30 cellular contexts compared by ENCODE assay signal in the genomic region with DNA sequence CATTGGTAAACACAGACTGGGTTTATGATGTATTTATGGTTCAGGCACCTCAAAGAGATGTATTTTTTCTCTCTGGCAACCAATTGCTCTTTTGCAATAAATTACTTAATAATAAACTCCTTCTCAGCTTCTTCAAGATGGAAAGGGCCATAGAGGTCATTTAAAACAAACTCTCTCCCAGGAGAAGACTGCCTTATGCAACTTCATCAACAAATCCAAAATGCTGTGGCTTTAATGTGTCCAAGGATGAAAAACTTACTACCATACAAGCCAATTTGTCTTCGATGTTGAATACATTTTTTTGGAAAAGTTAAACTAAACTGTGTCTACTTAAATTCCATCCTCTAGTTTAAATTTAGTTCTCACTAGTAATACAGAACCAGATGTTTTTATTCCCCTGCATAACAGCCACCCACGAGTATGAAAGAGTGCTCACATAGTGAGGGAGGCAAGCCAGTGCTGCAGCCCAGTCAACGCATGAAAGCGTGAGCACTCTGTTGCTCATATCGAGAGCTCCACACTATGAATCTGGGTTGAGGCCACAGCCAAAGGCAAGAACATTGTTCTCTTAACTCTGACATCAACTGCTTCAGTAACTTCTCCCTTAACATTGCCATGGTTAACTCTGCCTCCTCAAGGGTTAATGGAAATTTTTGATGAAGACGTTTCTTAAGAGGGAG.
A peak's percentile ranks its signal among the peaks of the same experiment; 100 is the strongest.
DNase-seq lines count a peak whose midpoint lies in the region; ATAC-seq and FAIRE-seq lines count a peak whose summit lies in the region.
"Had no signal": no experiment of that assay in that cellular context is flagged by ENCODE, and none has a peak within 500 bp of the region (broad histone marks: within the 10 kb centered on the region; RNA-seq: fewer than 3 reads in every experiment).

No MANE protein-coding gene starts in this region.

- FAIRE-seq in endometrium (lab: Jason Lieb, UNC) = peak; percentile 99
- FAIRE-seq: A549, GM12892, HTR-8/SVneo, K562 had no signal

- DNase-seq in Ammon's horn (ENCODE audit: low spot score) (peak; percentile 5), posterior cingulate gyrus (peak in 7 of 10 donors; percentile 13 to 92 (median 57)), NCI-H2081 (lab: John Stamatoyannopoulos, UW) (no peak), NCI-H1105 treated with DMSO at 0.1 percent for 48 hours (lab: John Stamatoyannopoulos, UW) (no peak), NCI-H1436 (lab: John Stamatoyannopoulos, UW) (no peak)
- DNase-seq: AML-193; C1 segment of cervical spinal cord; Caco-2; CD8-positive, alpha-beta T cell; DMS 273 treated with DMSO at 0.1 percent for 48 hours; DMS79; EL; GDM1; GOT3; HFFc6; Kasumi-1; NCI-H1092 treated with DMSO at 0.1 percent for 48 hours; NCI-H146; NCI-H1930; NCI-H446 treated with DMSO at 0.1 percent for 48 hours; NCI-H526; NCI-H82; NK-92 treated with Interleukin-12 subunit alpha and Interleukin-12 subunit beta, amount 100 ng/mL, for 24 hours; PC-3 had no signal

- intact Hi-C loops in posterior cingulate gyrus (cut with DNase I) = no loop called here

- ATAC-seq in GM18867 (IDR thresholded peaks at IDR 0.05; ENCODE audit: unreplicated experiment) = peak; percentile 64
- ATAC-seq: A549; CD8-positive, alpha-beta T cell; K562; PC-3 had no signal

Comparison
In these comparisons a context has a peak if more than half of its experiments do, and no peak if none do; other contexts are left out.
1. DNase-seq: peak in Ammon's horn (single experiment) and posterior cingulate gyrus (7 of 10); none in NCI-H2081 (0 of 2), NCI-H1105 treated with DMSO at 0.1 percent for 48 hours (single experiment) and NCI-H1436 (single experiment).